ENCODE assay signal across 19 cellular contexts in the genomic region with DNA sequence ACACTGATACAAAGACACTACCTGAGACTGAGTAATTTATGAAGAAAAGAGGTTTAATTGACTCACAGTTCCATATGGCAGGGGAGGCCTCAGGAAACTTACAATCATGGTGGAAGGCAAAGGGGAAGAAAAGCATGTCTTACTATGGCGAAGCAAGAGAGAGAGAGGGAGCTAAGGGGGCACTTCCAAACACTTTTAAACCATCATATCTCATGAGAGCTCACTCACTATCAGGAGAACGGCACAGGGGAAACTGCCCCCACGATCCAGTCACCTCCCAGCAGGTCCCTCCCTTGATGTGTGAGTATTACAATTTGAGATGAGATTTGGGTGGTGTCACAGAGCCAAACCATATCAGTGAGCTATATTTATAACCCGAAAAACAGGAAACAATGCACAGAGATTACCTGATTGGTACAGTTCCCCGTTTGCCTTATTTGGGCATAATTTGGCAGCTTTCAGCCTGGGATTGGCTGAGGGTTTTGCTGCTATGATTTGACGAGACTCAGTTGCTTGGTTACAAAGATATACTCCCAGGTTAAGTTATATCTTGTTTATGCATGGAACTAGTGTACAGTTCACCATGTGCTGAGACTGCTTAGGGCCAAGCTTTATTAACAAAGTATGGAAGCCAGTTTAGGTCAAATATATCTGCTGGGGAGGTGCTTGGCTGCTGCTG.
A peak's percentile ranks its signal among the peaks of the same experiment; 100 is the strongest.
DNase-seq lines count a peak whose midpoint lies in the region; ATAC-seq, FAIRE-seq and TF ChIP-seq lines count a peak whose summit lies in the region.
"Had no signal": no experiment of that assay in that cellular context is flagged by ENCODE, and none has a peak within 500 bp of the region (broad histone marks: within the 10 kb centered on the region; RNA-seq: fewer than 3 reads in every experiment).

No MANE protein-coding gene starts in this region.

- no peak overlapping the region for H3K4me2 ChIP-seq in HepG2 (ENCODE audit: low read depth, low read length)
- H3K4me2 ChIP-seq: KMS-11 had no signal

- in situ Hi-C loops in HepG2 (cut with HindIII; ENCODE audit: extremely low pct_ligation_motif_present, low pct_unique_long_range_greater_than_20kb): no loop called here

- no peaks in the 10 kb centered on the region for H3K79me2 ChIP-seq in HepG2 (ENCODE audit: insufficient read depth, low read length)

- H3K27ac ChIP-seq in HepG2 (ENCODE audit: extremely low read length, insufficient read depth, low read length) (no peak overlapping the region), right lobe of liver (no peak overlapping the region), body of pancreas (no peak overlapping the region)
- H3K27ac ChIP-seq: KMS-11 had no signal

- no peaks in the 10 kb centered on the region for H3K36me3 Mint-ChIP-seq in activated CD4-positive, alpha-beta T cell treated with anti-CD3 and anti-CD28 coated beads, Interleukin-2, amount 10 ng/mL, durations not matched to agents 24 days and 14 days (ENCODE audit: low read depth)

- no peaks in the 10 kb centered on the region for H3K4me1 Mint-ChIP-seq in activated CD4-positive, alpha-beta T cell treated with anti-CD3 and anti-CD28 coated beads, Interleukin-2, amount 10 ng/mL, durations not matched to agents 24 days and 14 days

- TF ChIP-seq EP300 in HepG2 (IDR thresholded peaks at IDR 0.05; ENCODE audit: low read depth in 2 of 2, low read length in 2 of 2) (no peak), HepG2 (CRISPR knock-in tag; IDR thresholded peaks at IDR 0.05; ENCODE audit: borderline replicate concordance) (no peak)

- H3K9me3 ChIP-seq in HepG2 (ENCODE audit: low read length): no peaks in the 10 kb centered on the region
- no peaks in the 10 kb centered on the region for H3K9me3 ChIP-seq in right lobe of liver
- H3K9me3 ChIP-seq in body of pancreas: no peaks in the 10 kb centered on the region

- H3K36me3 ChIP-seq in HepG2 (replicated peaks in 1 of 2; ENCODE audit: control insufficient read depth in 1 of 2, insufficient read depth in 2 of 2, low read length in 2 of 2): no peaks in the 10 kb centered on the region
- H3K36me3 ChIP-seq in right lobe of liver: no peaks in the 10 kb centered on the region
- no peaks in the 10 kb centered on the region for H3K36me3 ChIP-seq in body of pancreas (replicated peaks in 1 of 2; ENCODE audit: insufficient read depth in 1 of 2, low read depth in 2 of 2)

- H3K4me1 ChIP-seq in HepG2 (ENCODE audit: insufficient read depth, low read length): no peaks in the 10 kb centered on the region
- H3K4me1 ChIP-seq in right lobe of liver: no peaks in the 10 kb centered on the region
- peaks cover 15% of the 10 kb centered on the region for H3K4me1 ChIP-seq in body of pancreas

- no peak overlapping the region for H2AFZ ChIP-seq in HepG2 (ENCODE audit: low read length)

- no peak overlapping the region for H3K27ac Mint-ChIP-seq in activated CD4-positive, alpha-beta T cell treated with anti-CD3 and anti-CD28 coated beads, Interleukin-2, amount 10 ng/mL, durations not matched to agents 24 days and 14 days

- DNase-seq in HepG2 (ENCODE audit: low spot score) (no peak), right lobe of liver (no peak), OCI-M1 (lab: John Stamatoyannopoulos, UW) (peak; percentile 90), body of pancreas (no peak), foreskin fibroblast (no peak)
- DNase-seq in activated CD4-positive, alpha-beta T cell treated with anti-CD3 and anti-CD28 coated beads, Interleukin-2, amount 10 ng/mL, durations not matched to agents 24 days and 14 days: no peak
- DNase-seq: C1 segment of cervical spinal cord, DMS153, EL, MM.1S, NCI-H146, NCI-H2107, NCI-H226, NCI-H69, Right ventricle myocardium superior had no signal

- TF ChIP-seq POLR2A in HepG2 (IDR thresholded peaks at IDR 0.05; ENCODE audit: insufficient read depth in 1 of 2, low read depth in 2 of 2, low read length in 2 of 2) (no peak), right lobe of liver (IDR thresholded peaks at IDR 0.05) (no peak), body of pancreas (IDR thresholded peaks at IDR 0.05) (no peak)

- no peak for TF ChIP-seq RAD21 in HepG2 (CRISPR knock-in tag; IDR thresholded peaks at IDR 0.05)

- no peak for FAIRE-seq in HepG2 (lab: Jason Lieb, UNC)
- FAIRE-seq: A204.1 had no signal

- no peaks in the 10 kb centered on the region for H4K20me1 ChIP-seq in HepG2 (ENCODE audit: insufficient read depth, low read length)

- CTCF ChIA-PET in HepG2 (lab: Yijun Ruan, JAX; ENCODE audit: low intra/inter-chr PET ratio, low total read pairs): no interaction called here

- ATAC-seq in HepG2 (no peak), right lobe of liver (no peak), body of pancreas (peak; percentile 35), HG03571 (IDR thresholded peaks at IDR 0.05; ENCODE audit: unreplicated experiment) (no peak), HG02678 (IDR thresholded peaks at IDR 0.05; ENCODE audit: unreplicated experiment) (no peak)

- WGBS in HepG2 (ENCODE audit: low lambda C conversion rate): 13% methylated on average over 6 of the region's 6 CpGs
- 53% methylated on average over 6 of the region's 6 CpGs for WGBS in right lobe of liver (ENCODE audit: insufficient coverage, low coverage, low lambda C conversion rate, missing lambda C conversion rate)
- 50 to 55% methylated on average over 6 of the region's 6 CpGs for WGBS in body of pancreas, 2 donors

- POLR2A ChIA-PET in HepG2 (lab: Yijun Ruan, JAX): no interaction called here

- BruUV-seq in HepG2 (replicated peaks; lab: Mats Ljungman, UMichigan): no TSS peak

- no peak overlapping the region for H3K4me3 Mint-ChIP-seq in activated CD4-positive, alpha-beta T cell treated with anti-CD3 and anti-CD28 coated beads, Interleukin-2, amount 10 ng/mL, durations not matched to agents 24 days and 14 days

- H3K9me3 Mint-ChIP-seq in activated CD4-positive, alpha-beta T cell treated with anti-CD3 and anti-CD28 coated beads, Interleukin-2, amount 10 ng/mL, durations not matched to agents 24 days and 14 days: peaks cover 17% of the 10 kb centered on the region

- no peaks in the 10 kb centered on the region for H3K27me3 Mint-ChIP-seq in activated CD4-positive, alpha-beta T cell treated with anti-CD3 and anti-CD28 coated beads, Interleukin-2, amount 10 ng/mL, durations not matched to agents 24 days and 14 days

- no peak overlapping the region for H3K9ac ChIP-seq in HepG2 (ENCODE audit: insufficient read depth, low read depth, low read length)
- H3K9ac ChIP-seq: KMS-11 had no signal

- intact Hi-C loops in HepG2 (cut with micrococcal nuclease; ENCODE audit: unreplicated experiment): no loop called here
- intact Hi-C loops in right lobe of liver (cut with DNase I): no loop called here
- intact Hi-C loops in body of pancreas (cut with DNase I): no loop called here
- intact Hi-C loops in activated CD4-positive, alpha-beta T cell treated with anti-CD3 and anti-CD28 coated beads, Interleukin-2, amount 10 ng/mL, durations not matched to agents 24 days and 14 days (cut with micrococcal nuclease): no loop called here

- H3K27me3 ChIP-seq in HepG2 (ENCODE audit: control insufficient read depth in 1 of 2, insufficient read depth in 2 of 2, low read length in 2 of 2) (no peaks in the 10 kb centered on the region; a peak in 1 of 5 replicates), right lobe of liver (no peaks in the 10 kb centered on the region), body of pancreas (no peaks in the 10 kb centered on the region)

- TF ChIP-seq CTCF in HepG2 (CRISPR knock-in tag; IDR thresholded peaks at IDR 0.05) (no peak), right lobe of liver (IDR thresholded peaks at IDR 0.05) (no peak), body of pancreas (IDR thresholded peaks at IDR 0.05) (no peak), foreskin fibroblast (IDR thresholded peaks at IDR 0.05; ENCODE audit: low read depth, low read length) (no peak)

- H3K4me3 ChIP-seq in HepG2 (replicated peaks in 1 of 3; ENCODE audit: insufficient read depth in 1 of 3, low read depth in 2 of 3, low read length in 3 of 3) (no peak overlapping the region), right lobe of liver (no peak overlapping the region), body of pancreas (no peak overlapping the region), foreskin fibroblast (ENCODE audit: low read depth in 1 of 2, low read length in 2 of 2) (no peak overlapping the region)

TF ChIP-seq in HepG2, 621 proteins besides CTCF, POLR2A, EP300 and RAD21:
- TF ChIP-seq CHCHD3 (CRISPR knock-in tag; IDR thresholded peaks at IDR 0.05) (no peak), SRF (IDR thresholded peaks at IDR 0.05; ENCODE audit: low read depth, low read length) (peak; percentile 66; the same call in 1 of the 2 replicates)
TF ChIP-seq in HepG2: peak in this region for 1.
